In genomic region chr2:46157966-46158310, GRCh38 we compare ENCODE assay signal across 15 cellular contexts.
"Had no signal": no experiment of that assay in that cellular context is flagged by ENCODE, and none has a peak within 500 bp of the region (broad histone marks: within the 10 kb centered on the region; RNA-seq: fewer than 3 reads in every experiment).

No MANE protein-coding gene starts in this region.

- H3K27ac ChIP-seq: spleen, tibial nerve, uterus had no signal

- H3K27me3 ChIP-seq: dorsolateral prefrontal cortex, spleen, tibial nerve, uterus had no signal

- H3K9me3 ChIP-seq: spleen, tibial nerve, uterus had no signal

- DNase-seq: activated B cell treated with CpG ODN at 0.5 μM for 24 hours; activated CD4-positive, alpha-beta T cell treated with anti-CD3 and anti-CD28 coated beads, Interleukin-2, amount 10 ng/mL, durations not matched to agents 24 days and 14 days; activated CD8-positive, alpha-beta memory T cell treated with anti-CD3 and anti-CD28 coated beads, Interleukin-2, amount 50 U/mL, for 48 hours; activated naive CD8-positive, alpha-beta T cell treated with anti-CD3 and anti-CD28 coated beads for 36 hours; activated T-cell treated with anti-CD3 and anti-CD28 coated beads, Interleukin-2, amount 50 U/mL, for 72 hours; anterior cingulate cortex; dorsolateral prefrontal cortex; erythroblast; hippocampal formation; kidney; occipital lobe; spleen; T-helper 2 cell; uterus had no signal

- H3K4me3 ChIP-seq: dorsolateral prefrontal cortex, spleen, tibial nerve, uterus had no signal

- H3K36me3 ChIP-seq: uterus had no signal
